28 cellular contexts compared by ENCODE assay signal in the genomic region with DNA sequence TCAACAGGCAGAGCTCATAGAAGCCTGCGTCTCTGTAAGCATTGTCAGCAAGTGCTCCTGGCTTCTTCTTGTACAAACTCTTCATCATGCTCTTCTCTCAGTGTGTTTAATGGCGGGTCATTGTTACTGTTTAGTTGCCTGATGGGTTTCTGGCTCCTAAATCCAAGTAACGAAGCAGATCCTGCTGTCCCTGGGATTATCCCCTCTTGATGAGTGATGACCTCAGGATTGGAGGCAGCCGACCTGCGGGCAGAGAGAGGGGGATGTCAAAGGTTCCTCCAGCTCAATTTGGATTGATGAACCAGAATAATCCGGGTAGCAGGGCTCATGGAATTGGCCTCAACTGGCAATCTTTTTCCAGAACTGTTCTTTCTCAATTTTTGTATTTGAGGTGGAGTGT.
"Had no signal": no experiment of that assay in that cellular context is flagged by ENCODE, and none has a peak within 500 bp of the region (broad histone marks: within the 10 kb centered on the region; RNA-seq: fewer than 3 reads in every experiment).

No MANE protein-coding gene starts in this region.

- H3K4me3 ChIP-seq: stomach, suprapubic skin, testis, thoracic aorta, thyroid gland, tibial artery, tibial nerve, transverse colon, upper lobe of left lung, upper lobe of right lung, uterus, vagina had no signal

- H3K9me3 ChIP-seq: stomach, suprapubic skin, testis, thoracic aorta, thyroid gland, tibial artery, tibial nerve, transverse colon, upper lobe of left lung, upper lobe of right lung, uterus, vagina had no signal

- H3K4me1 Mint-ChIP-seq: stimulated activated memory B cell treated with anti-CD40 and anti-IgM and Interleukin-4, amounts not matched to agents 10 μg/mL and 1 μg/mL and 100 μg/mL, for 72 hours; stimulated activated naive B cell treated with anti-CD40 and anti-IgM and Interleukin-4, amounts not matched to agents 10 μg/mL and 1 μg/mL and 100 μg/mL, for 72 hours; stimulated activated naive CD8-positive, alpha-beta T cell treated with anti-CD3 and anti-CD28 coated beads, Interleukin-15, amount 100 ng/mL, for 72 hours had no signal

- ATAC-seq: stimulated activated effector memory CD8-positive, alpha-beta T cell treated with anti-CD3 and anti-CD28 coated beads, Interleukin-12 subunit alpha, Interleukin-12 subunit beta, amount 100 ng/mL, for 72 hours; stimulated activated memory B cell treated with anti-CD40 and anti-IgM and Interleukin-4, amounts not matched to agents 10 μg/mL and 1 μg/mL and 100 μg/mL, for 72 hours; stimulated activated naive B cell treated with anti-CD40 and anti-IgM and Interleukin-4, amounts not matched to agents 10 μg/mL and 1 μg/mL and 100 μg/mL, for 72 hours; stimulated activated naive CD8-positive, alpha-beta T cell treated with anti-CD3 and anti-CD28 coated beads, Interleukin-15, amount 100 ng/mL, for 72 hours; stimulated activated naive CD8-positive, alpha-beta T cell treated with anti-CD3 and anti-CD28 coated beads, Interleukin-15, Interleukin-2, amounts not matched to agents 100 U/mL and 50 U/mL, for 24 hours; upper lobe of right lung had no signal

- H3K27ac Mint-ChIP-seq: stimulated activated effector memory CD8-positive, alpha-beta T cell treated with anti-CD3 and anti-CD28 coated beads, Interleukin-12 subunit alpha, Interleukin-12 subunit beta, amount 100 ng/mL, for 72 hours; stimulated activated memory B cell treated with anti-CD40 and anti-IgM and Interleukin-4, amounts not matched to agents 10 μg/mL and 1 μg/mL and 100 μg/mL, for 72 hours; stimulated activated naive B cell treated with anti-CD40 and anti-IgM and Interleukin-4, amounts not matched to agents 10 μg/mL and 1 μg/mL and 100 μg/mL, for 72 hours; stimulated activated naive CD8-positive, alpha-beta T cell treated with anti-CD3 and anti-CD28 coated beads, Interleukin-15, amount 100 ng/mL, for 72 hours; stimulated activated naive CD8-positive, alpha-beta T cell treated with anti-CD3 and anti-CD28 coated beads, Interleukin-15, Interleukin-2, amounts not matched to agents 100 ng/mL and 50 ng/mL, for 24 hours; type B pancreatic cell had no signal

- H3K9me3 Mint-ChIP-seq: stimulated activated effector memory CD8-positive, alpha-beta T cell treated with anti-CD3 and anti-CD28 coated beads, Interleukin-12 subunit alpha, Interleukin-12 subunit beta, amount 100 ng/mL, for 72 hours; stimulated activated memory B cell treated with anti-CD40 and anti-IgM and Interleukin-4, amounts not matched to agents 10 μg/mL and 1 μg/mL and 100 μg/mL, for 72 hours; stimulated activated naive B cell treated with anti-CD40 and anti-IgM and Interleukin-4, amounts not matched to agents 10 μg/mL and 1 μg/mL and 100 μg/mL, for 72 hours; stimulated activated naive CD8-positive, alpha-beta T cell treated with anti-CD3 and anti-CD28 coated beads, Interleukin-15, amount 100 ng/mL, for 72 hours; stimulated activated naive CD8-positive, alpha-beta T cell treated with anti-CD3 and anti-CD28 coated beads, Interleukin-15, Interleukin-2, amounts not matched to agents 100 ng/mL and 50 ng/mL, for 24 hours; type B pancreatic cell had no signal

- H3K4me3 Mint-ChIP-seq: stimulated activated effector memory CD8-positive, alpha-beta T cell treated with anti-CD3 and anti-CD28 coated beads, Interleukin-12 subunit alpha, Interleukin-12 subunit beta, amount 100 ng/mL, for 72 hours; stimulated activated memory B cell treated with anti-CD40 and anti-IgM and Interleukin-4, amounts not matched to agents 10 μg/mL and 1 μg/mL and 100 μg/mL, for 72 hours; stimulated activated naive B cell treated with anti-CD40 and anti-IgM and Interleukin-4, amounts not matched to agents 10 μg/mL and 1 μg/mL and 100 μg/mL, for 72 hours; stimulated activated naive CD8-positive, alpha-beta T cell treated with anti-CD3 and anti-CD28 coated beads, Interleukin-15, amount 100 ng/mL, for 72 hours; stimulated activated naive CD8-positive, alpha-beta T cell treated with anti-CD3 and anti-CD28 coated beads, Interleukin-15, Interleukin-2, amounts not matched to agents 100 ng/mL and 50 ng/mL, for 24 hours; type B pancreatic cell had no signal

- H3K27me3 ChIP-seq: stomach, suprapubic skin, testis, thyroid gland, tibial nerve, transverse colon, upper lobe of left lung, upper lobe of right lung, uterus, vagina had no signal

- H3K27ac ChIP-seq: stomach, suprapubic skin, testis, thoracic aorta, thyroid gland, tibial artery, tibial nerve, transverse colon, upper lobe of left lung, upper lobe of right lung, uterus, vagina had no signal

- H3K4me1 ChIP-seq: stomach, suprapubic skin, testis, thyroid gland, tibial artery, tibial nerve, transverse colon, upper lobe of left lung, upper lobe of right lung, uterus, vagina had no signal

- H3K36me3 ChIP-seq: stomach, suprapubic skin, thoracic aorta, thyroid gland, tibial artery, tibial nerve, transverse colon, upper lobe of left lung, upper lobe of right lung, uterus, vagina had no signal

- H3K36me3 Mint-ChIP-seq: stimulated activated effector memory CD8-positive, alpha-beta T cell treated with anti-CD3 and anti-CD28 coated beads, Interleukin-12 subunit alpha, Interleukin-12 subunit beta, amount 100 ng/mL, for 72 hours; stimulated activated memory B cell treated with anti-CD40 and anti-IgM and Interleukin-4, amounts not matched to agents 10 μg/mL and 1 μg/mL and 100 μg/mL, for 72 hours; stimulated activated naive B cell treated with anti-CD40 and anti-IgM and Interleukin-4, amounts not matched to agents 10 μg/mL and 1 μg/mL and 100 μg/mL, for 72 hours; type B pancreatic cell had no signal

- DNase-seq: stimulated activated CD4-positive, alpha-beta T cell treated with anti-CD3 and anti-CD28 coated beads, Interleukin-2, amount 100 ng/mL, for 48 hours; stimulated activated CD4-positive, alpha-beta T cell treated with anti-CD3 and anti-CD28 coated beads, Interleukin-4, amount 100 ng/mL, for 1 hour; stimulated activated CD4-positive, alpha-beta T cell treated with anti-CD3 and anti-CD28 coated beads, Interleukin-4, amount 100 ng/mL, for 24 hours; stimulated activated CD4-positive, alpha-beta T cell treated with anti-CD3 and anti-CD28 coated beads, Interleukin-4, amount 100 ng/mL, for 4 hours; stimulated activated CD8-positive, alpha-beta memory T cell treated with anti-CD3 and anti-CD28 coated beads, Interleukin-4, amount 100 ng/mL, for 48 hours; stimulated activated naive B cell treated with anti-CD40 and anti-IgM and Interleukin-4, amounts not matched to agents 10 μg/mL and 1 μg/mL and 100 μg/mL, for 72 hours; stimulated activated naive CD4-positive, alpha-beta T cell; stimulated activated naive CD4-positive, alpha-beta T cell treated with Interleukin-2 at 50 U/mL for 16 hours; stimulated activated naive CD8-positive, alpha-beta T cell treated with anti-CD3 and anti-CD28 coated beads, Interleukin-15, amount 100 ng/mL, for 72 hours; stimulated activated naive CD8-positive, alpha-beta T cell treated with anti-CD3 and anti-CD28 coated beads, Interleukin-15, Interleukin-2, amounts not matched to agents 100 U/mL and 50 U/mL, for 24 hours; stomach; substantia nigra; testis; thyroid gland; tibial artery; transverse colon; trophoblast cell; upper lobe of left lung; upper lobe of right lung; uterus had no signal
